ENCODE assay signal across 8 cellular contexts in the genomic region with DNA sequence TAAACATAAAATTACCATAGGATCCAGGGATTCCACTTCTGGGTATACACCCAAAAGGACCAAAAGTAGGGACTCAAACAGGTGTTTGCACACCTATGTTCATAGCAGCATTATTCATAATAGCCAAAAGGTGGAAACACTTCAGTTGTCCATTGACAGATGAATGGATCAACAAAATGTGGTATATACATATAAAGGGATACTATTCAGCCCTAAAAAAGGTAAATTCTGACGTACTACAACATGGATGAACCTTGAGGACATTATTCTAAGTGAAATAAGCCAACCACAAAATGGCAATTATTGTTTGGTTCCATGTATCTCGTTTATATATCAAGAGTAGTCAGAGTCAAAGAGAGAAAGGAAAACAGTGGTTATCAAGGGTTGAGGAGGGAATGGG.
"Had no signal": no experiment of that assay in that cellular context is flagged by ENCODE, and none has a peak within 500 bp of the region (broad histone marks: within the 10 kb centered on the region; RNA-seq: fewer than 3 reads in every experiment).

No MANE protein-coding gene starts in this region.

- H3K4me2 ChIP-seq: KMS-11 had no signal

- ATAC-seq: HepG2 had no signal

- H3K4me3 Mint-ChIP-seq: IgD-negative memory B cell had no signal

- FAIRE-seq: HepG2, HTR-8/SVneo had no signal

- H3K27ac ChIP-seq: HL-60, KMS-11 had no signal

- H3K27ac Mint-ChIP-seq: IgD-negative memory B cell had no signal

- DNase-seq: IMR-90, KBM-7, KG1 had no signal

- H3K4me1 Mint-ChIP-seq: IgD-negative memory B cell had no signal

- H3K36me3 Mint-ChIP-seq: IgD-negative memory B cell had no signal

- H3K9ac ChIP-seq: KMS-11 had no signal
